In the genomic region with DNA sequence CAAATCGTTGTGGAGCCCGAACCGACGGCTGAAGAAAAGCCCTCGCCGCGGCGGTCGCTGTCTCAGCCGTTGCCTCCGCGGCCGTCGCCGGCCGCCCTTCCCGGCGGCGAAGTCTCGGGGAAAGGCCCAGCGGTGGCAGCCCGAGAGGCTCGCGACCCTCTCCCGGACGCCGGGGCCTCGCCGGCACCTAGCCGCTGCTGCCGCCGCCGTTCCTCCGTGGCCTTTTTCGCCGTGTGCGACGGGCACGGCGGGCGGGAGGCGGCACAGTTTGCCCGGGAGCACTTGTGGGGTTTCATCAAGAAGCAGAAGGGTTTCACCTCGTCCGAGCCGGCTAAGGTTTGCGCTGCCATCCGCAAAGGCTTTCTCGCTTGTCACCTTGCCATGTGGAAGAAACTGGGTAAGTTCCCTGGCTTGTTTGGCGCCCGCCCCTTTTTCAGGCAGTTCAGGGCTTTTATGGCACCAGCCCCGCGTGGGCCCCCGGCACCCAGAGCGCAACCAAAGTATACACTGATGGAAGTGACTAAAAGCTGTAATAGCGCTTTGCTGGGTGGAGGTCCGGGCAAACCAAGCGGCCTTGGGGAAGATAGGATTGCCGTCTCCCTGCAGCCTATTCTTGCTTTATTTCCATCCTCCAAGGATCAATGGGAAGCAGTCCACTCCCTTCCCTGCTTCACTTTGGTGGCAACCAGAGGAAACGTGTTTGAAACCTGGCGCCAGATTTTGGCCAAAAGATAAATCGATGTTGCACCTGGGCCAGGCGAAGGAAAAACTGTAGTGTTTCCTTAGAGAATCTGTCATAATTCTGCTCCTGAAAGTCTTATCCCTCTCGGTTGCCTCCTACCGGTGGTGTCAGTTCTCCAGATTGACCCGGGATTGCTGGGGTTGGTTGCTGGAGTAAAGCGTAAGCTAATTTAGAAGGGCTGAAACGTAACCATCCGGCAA, we compare ENCODE assay signal across 8 cellular contexts. TPM values are rescaled to one million over a fixed set of nuclear protein-coding genes. Genes with fewer than 3 reads are reported as not detected.
DNase-seq lines count a peak whose midpoint lies in the region; ATAC-seq, FAIRE-seq and TF ChIP-seq lines count a peak whose summit lies in the region.

No MANE protein-coding gene starts in this region.

- intact Hi-C loops in stomach (cut with DNase I; ENCODE audit: low total_unique reads): no loop called here

- peak overlapping the region; percentile 96 for H3K4me3 Mint-ChIP-seq in nephron progenitor cell

- H3K36me3 ChIP-seq in stomach: no peaks in the 10 kb centered on the region

- DNase-seq in D721Med (ENCODE audit: insufficient read length, low spot score) (no peak), KG1 (lab: John Stamatoyannopoulos, UW) (peak; percentile 49), RKO (ENCODE audit: low spot score) (peak; percentile 92), fibroblast of the aortic adventitia (ENCODE audit: low read depth) (peak; percentile 88), nephron progenitor cell (peak; percentile 72), stomach (peak; percentile 80)
- peak; percentile 40 for DNase-seq in activated T-helper 9 cell treated with anti-CD3 and anti-CD28 coated beads, Interleukin-2, amount 50 U/mL, for 16 hours (ENCODE audit: low read depth)

- H3K4me3 ChIP-seq in fibroblast of the aortic adventitia (ENCODE audit: low read depth, low read length) (peak overlapping the region; percentile 100), stomach (peak overlapping the region; percentile 89 to 99 (median 96))

- H3K27me3 Mint-ChIP-seq in nephron progenitor cell (ENCODE audit: low read depth, poor library complexity): no peaks in the 10 kb centered on the region

- H3K4me1 ChIP-seq in stomach: peaks cover 9 to 53% (median 29%) of the 10 kb centered on the region in 4 donors

- H3K9me3 Mint-ChIP-seq in nephron progenitor cell: no peaks in the 10 kb centered on the region

- TF ChIP-seq CTCF in D721Med (IDR thresholded peaks at IDR 0.05; ENCODE audit: insufficient read depth, missing control alignments): peak; percentile 83
- TF ChIP-seq CTCF in fibroblast of the aortic adventitia (IDR thresholded peaks at IDR 0.05; ENCODE audit: insufficient read depth, low read length): peak; percentile 86
- peak; percentile 74 for TF ChIP-seq CTCF in nephron progenitor cell (IDR thresholded peaks at IDR 0.05)
- peak in 5 of 7 experiments; percentile 29 to 78 (median 61) for TF ChIP-seq CTCF in stomach (IDR thresholded peaks at IDR 0.05)

- FAIRE-seq in D721Med (lab: Jason Lieb, UNC): no peak

- no peak for TF ChIP-seq EP300 in stomach (IDR thresholded peaks at IDR 0.05)

- H3K4me1 Mint-ChIP-seq in nephron progenitor cell: peaks cover 48% of the 10 kb centered on the region

- H3K27me3 ChIP-seq in stomach: no peaks in the 10 kb centered on the region

- H3K9me3 ChIP-seq in stomach: no peaks in the 10 kb centered on the region

- TF ChIP-seq POLR2A in stomach (IDR thresholded peaks at IDR 0.05): no peak

- H3K36me3 Mint-ChIP-seq in nephron progenitor cell (ENCODE audit: low read depth): peaks cover under 1% of the 10 kb centered on the region

- peak overlapping the region; percentile 96 for H3K27ac Mint-ChIP-seq in nephron progenitor cell

- WGBS in stomach, 5 donors: 0 to 1% (median 0%) methylated on average over 21 to 69 of the region's 69 CpGs

- H3K27ac ChIP-seq in stomach: peak overlapping the region; percentile 92 to 98 (median 98)

- ATAC-seq in GM21619 (IDR thresholded peaks at IDR 0.05; ENCODE audit: unreplicated experiment): peak; percentile 15

RNA-seq across cellular contexts. Expression of gene PPM1D, which starts 0.8 kb away (rescaled TPM):
- total RNA-seq in fibroblast of the aortic adventitia (ENCODE audit: low replicate concordance) (8.7 and 24.6 TPM in 2 replicates), stomach (10 to 100 TPM in 1 of 5 donors, 1 to 10 TPM in 4; 2.2 to 42.0 (median 8.2) TPM)
- 1 to 10 TPM; 2.5 to 5.8 (median 3.2) TPM for polyA plus RNA-seq in stomach
